In genomic region chr20:47139934-47140333, GRCh38 we compare ENCODE assay signal across 22 cellular contexts.
A peak's percentile ranks its signal among the peaks of the same experiment; 100 is the strongest.
DNase-seq lines count a peak whose midpoint lies in the region; ATAC-seq, FAIRE-seq and TF ChIP-seq lines count a peak whose summit lies in the region.
"Had no signal": no experiment of that assay in that cellular context is flagged by ENCODE, and none has a peak within 500 bp of the region (broad histone marks: within the 10 kb centered on the region; RNA-seq: fewer than 3 reads in every experiment).

No MANE protein-coding gene starts in this region.

- no peak for TF ChIP-seq CTCF in HCT116 (IDR thresholded peaks at IDR 0.05 in 2 of 3, conservative IDR thresholded peaks at IDR 0.05 in 1 of 3; ENCODE audit: borderline replicate concordance in 1 of 3, insufficient read depth in 1 of 3, low read depth in 2 of 3, low read length in 2 of 3)

- H3K9ac ChIP-seq in HCT116 (ENCODE audit: low read length), result no peak overlapping the region

- no peak overlapping the region for H3K27ac ChIP-seq in HCT116 (ENCODE audit: low read depth, low read length)
- H3K27ac ChIP-seq: ovary, sigmoid colon had no signal

- peak; percentile 88 for FAIRE-seq in RCC 7860 (lab: Jason Lieb, UNC)
- FAIRE-seq: K562 had no signal

- no peak overlapping the region for H3K4me3 ChIP-seq in HCT116 (replicated peaks in 1 of 2; ENCODE audit: low read depth in 1 of 2, low read length in 2 of 2)
- H3K4me3 ChIP-seq: K562, ovary, sigmoid colon had no signal

- intact Hi-C loops in HCT116 (cut with micrococcal nuclease), result no loop called here

- H3K27me3 ChIP-seq in HCT116 (ENCODE audit: insufficient read depth, low read length), result no peaks in the 10 kb centered on the region
- H3K27me3 ChIP-seq: ovary, sigmoid colon had no signal

- no peak for TF ChIP-seq RAD21 in HCT116 (IDR thresholded peaks at IDR 0.05; ENCODE audit: low read depth)

- peak overlapping the region; percentile 7; the same call in 1 of the 2 replicates for H3K4me2 ChIP-seq in HCT116 (ENCODE audit: low read length)

- H2AFZ ChIP-seq in HCT116 (ENCODE audit: low read depth, low read length, poor library complexity, severe bottlenecking), result peak overlapping the region; percentile 13

- no TSS peak for BruUV-seq in HCT116 (replicated peaks; lab: Mats Ljungman, UMichigan)

- no peaks in the 10 kb centered on the region for H3K79me2 ChIP-seq in HCT116 (ENCODE audit: insufficient read depth, low read length)

- CTCF ChIA-PET in HCT116 (lab: Charles Lee), result no interaction called here

- H3K36me3 ChIP-seq in HCT116 (ENCODE audit: control insufficient read depth in 1 of 2, insufficient read depth in 2 of 2, low read length in 2 of 2), result no peaks in the 10 kb centered on the region
- H3K36me3 ChIP-seq: ovary, sigmoid colon had no signal

- RAD21 ChIA-PET in HCT116 (lab: Charles Lee; ENCODE audit: low non-redundant PET in 1 of 2, low total read pairs in 2 of 2, uncharacterized antibody in 2 of 2, unreplicated experiment in 2 of 2), result no interaction called here

- H3K9me3 ChIP-seq in HCT116 (ENCODE audit: control insufficient read depth in 1 of 2, insufficient read depth in 1 of 2, low read depth in 1 of 2, low read length in 2 of 2), result peaks cover 0 to 10% of the 10 kb centered on the region in 2 experiments; a peak in 1 of 4 replicates
- H3K9me3 ChIP-seq: ovary had no signal

- no peak for TF ChIP-seq POLR2A in HCT116 (IDR thresholded peaks at IDR 0.05; ENCODE audit: borderline replicate concordance, extremely low read depth, insufficient read depth, insufficient read length)

- no peaks in the 10 kb centered on the region for H4K20me1 ChIP-seq in HCT116 (ENCODE audit: insufficient read depth)

- H3K9me2 ChIP-seq in HCT116 (ENCODE audit: insufficient read depth), result no peaks in the 10 kb centered on the region

- no peak for ATAC-seq in HCT116
- no peak for ATAC-seq in SK-N-SH treated with all-trans-retinoic acid at 6 μM for 48 hours
- ATAC-seq: activated CD4-positive, alpha-beta T cell treated with anti-CD3 and anti-CD28 coated beads for 36 hours; activated T-cell treated with anti-CD3 and anti-CD28 coated beads, Interleukin-2, amount 50 U/mL, for 72 hours; K562; left colon; natural killer cell treated with Interleukin-12 subunit alpha and Interleukin-12 subunit beta and Interleukin-15 and Interleukin-18, amount 100 ng/mL, for 72 hours had no signal

- DNase-seq in HCT116 (ENCODE audit: low read depth, low spot score) (no peak), RCC 7860 (ENCODE audit: low spot score) (peak; percentile 65), glomerular visceral epithelial cell (ENCODE audit: extremely low spot score) (peak; percentile 48), renal cortical epithelial cell (ENCODE audit: low read depth) (peak; percentile 88), midbrain (lab: John Stamatoyannopoulos, UW) (no peak), AML-193 (lab: John Stamatoyannopoulos, UW) (no peak)
- DNase-seq: activated CD4-positive, alpha-beta T cell treated with anti-CD3 and anti-CD28 coated beads for 36 hours; activated naive CD4-positive, alpha-beta T cell treated with anti-CD3 and anti-CD28 coated beads, Interleukin-2, amount 10 ng/mL, durations not matched to agents 7 days and 5 days; activated T-cell treated with anti-CD3 and anti-CD28 coated beads, Interleukin-2, amount 50 U/mL, for 72 hours; anterior cingulate cortex; effector memory CD4-positive, alpha-beta T cell; H7; left colon; NCI-H1694; NCI-H526 treated with DMSO at 0.1 percent for 48 hours; ovary; SHP77; sigmoid colon; stimulated activated CD4-positive, alpha-beta T cell treated with anti-CD3 and anti-CD28 coated beads, Interleukin-15, amount 100 ng/mL, for 24 hours had no signal

- peaks cover 0 to 6% of the 10 kb centered on the region in 2 experiments; a peak in 1 of 4 replicates for H3K4me1 ChIP-seq in HCT116 (ENCODE audit: control insufficient read depth in 1 of 2, insufficient read depth in 2 of 2, low read length in 2 of 2)

- POLR2A ChIA-PET in HCT116 (lab: Charles Lee), result no interaction called here

TF ChIP-seq in HCT116, 20 proteins besides CTCF, POLR2A, EP300 and RAD21 (continues in another document):
- TF ChIP-seq EZH2 (IDR thresholded peaks at IDR 0.05), result no peak
- no peak for TF ChIP-seq ZFX (IDR thresholded peaks at IDR 0.05)
- TF ChIP-seq CEBPB (IDR thresholded peaks at IDR 0.05; ENCODE audit: low read depth), result no peak
- TF ChIP-seq FOSL1 (IDR thresholded peaks at IDR 0.05; ENCODE audit: low read depth), result no peak
- TF ChIP-seq, protein P1, sequence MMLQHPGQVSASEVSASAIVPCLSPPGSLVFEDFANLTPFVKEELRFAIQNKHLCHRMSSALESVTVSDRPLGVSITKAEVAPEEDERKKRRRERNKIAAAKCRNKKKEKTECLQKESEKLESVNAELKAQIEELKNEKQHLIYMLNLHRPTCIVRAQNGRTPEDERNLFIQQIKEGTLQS (IDR thresholded peaks at IDR 0.05), result no peak
- TF ChIP-seq, protein P2, sequence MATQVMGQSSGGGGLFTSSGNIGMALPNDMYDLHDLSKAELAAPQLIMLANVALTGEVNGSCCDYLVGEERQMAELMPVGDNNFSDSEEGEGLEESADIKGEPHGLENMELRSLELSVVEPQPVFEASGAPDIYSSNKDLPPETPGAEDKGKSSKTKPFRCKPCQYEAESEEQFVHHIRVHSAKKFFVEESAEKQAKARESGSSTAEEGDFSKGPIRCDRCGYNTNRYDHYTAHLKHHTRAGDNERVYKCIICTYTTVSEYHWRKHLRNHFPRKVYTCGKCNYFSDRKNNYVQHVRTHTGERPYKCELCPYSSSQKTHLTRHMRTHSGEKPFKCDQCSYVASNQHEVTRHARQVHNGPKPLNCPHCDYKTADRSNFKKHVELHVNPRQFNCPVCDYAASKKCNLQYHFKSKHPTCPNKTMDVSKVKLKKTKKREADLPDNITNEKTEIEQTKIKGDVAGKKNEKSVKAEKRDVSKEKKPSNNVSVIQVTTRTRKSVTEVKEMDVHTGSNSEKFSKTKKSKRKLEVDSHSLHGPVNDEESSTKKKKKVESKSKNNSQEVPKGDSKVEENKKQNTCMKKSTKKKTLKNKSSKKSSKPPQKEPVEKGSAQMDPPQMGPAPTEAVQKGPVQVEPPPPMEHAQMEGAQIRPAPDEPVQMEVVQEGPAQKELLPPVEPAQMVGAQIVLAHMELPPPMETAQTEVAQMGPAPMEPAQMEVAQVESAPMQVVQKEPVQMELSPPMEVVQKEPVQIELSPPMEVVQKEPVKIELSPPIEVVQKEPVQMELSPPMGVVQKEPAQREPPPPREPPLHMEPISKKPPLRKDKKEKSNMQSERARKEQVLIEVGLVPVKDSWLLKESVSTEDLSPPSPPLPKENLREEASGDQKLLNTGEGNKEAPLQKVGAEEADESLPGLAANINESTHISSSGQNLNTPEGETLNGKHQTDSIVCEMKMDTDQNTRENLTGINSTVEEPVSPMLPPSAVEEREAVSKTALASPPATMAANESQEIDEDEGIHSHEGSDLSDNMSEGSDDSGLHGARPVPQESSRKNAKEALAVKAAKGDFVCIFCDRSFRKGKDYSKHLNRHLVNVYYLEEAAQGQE (IDR thresholded peaks at IDR 0.05; ENCODE audit: low read depth), result no peak
- TF ChIP-seq ZNF274 (IDR thresholded peaks at IDR 0.05; ENCODE audit: low read depth, low read length), result no peak
- TF ChIP-seq ELF1 (IDR thresholded peaks at IDR 0.05; ENCODE audit: borderline replicate concordance, low read depth), result no peak
- no peak for TF ChIP-seq YY1 (IDR thresholded peaks at IDR 0.05; ENCODE audit: extremely low read depth, insufficient replicate concordance, low read depth, low read length)
- no peak for TF ChIP-seq CBX3 (IDR thresholded peaks at IDR 0.05; ENCODE audit: low read depth)
- no peak for TF ChIP-seq EZH2phosphoT487 (IDR thresholded peaks at IDR 0.05; ENCODE audit: borderline replicate concordance)

TF ChIP-seq in SK-N-SH treated with all-trans-retinoic acid at 6 μM for 48 hours, 23 proteins besides CTCF, POLR2A, EP300 and RAD21 (continues in another document):
- no peak for TF ChIP-seq ZC3H10 (CRISPR knock-in tag; IDR thresholded peaks at IDR 0.05)
- TF ChIP-seq CSDC2 (CRISPR knock-in tag; IDR thresholded peaks at IDR 0.05), result no peak
- no peak for TF ChIP-seq SNAI2 (CRISPR knock-in tag; IDR thresholded peaks at IDR 0.05)
- TF ChIP-seq, protein P3, sequence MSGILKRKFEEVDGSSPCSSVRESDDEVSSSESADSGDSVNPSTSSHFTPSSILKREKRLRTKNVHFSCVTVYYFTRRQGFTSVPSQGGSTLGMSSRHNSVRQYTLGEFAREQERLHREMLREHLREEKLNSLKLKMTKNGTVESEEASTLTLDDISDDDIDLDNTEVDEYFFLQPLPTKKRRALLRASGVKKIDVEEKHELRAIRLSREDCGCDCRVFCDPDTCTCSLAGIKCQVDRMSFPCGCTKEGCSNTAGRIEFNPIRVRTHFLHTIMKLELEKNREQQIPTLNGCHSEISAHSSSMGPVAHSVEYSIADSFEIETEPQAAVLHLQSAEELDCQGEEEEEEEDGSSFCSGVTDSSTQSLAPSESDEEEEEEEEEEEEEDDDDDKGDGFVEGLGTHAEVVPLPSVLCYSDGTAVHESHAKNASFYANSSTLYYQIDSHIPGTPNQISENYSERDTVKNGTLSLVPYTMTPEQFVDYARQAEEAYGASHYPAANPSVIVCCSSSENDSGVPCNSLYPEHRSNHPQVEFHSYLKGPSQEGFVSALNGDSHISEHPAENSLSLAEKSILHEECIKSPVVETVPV (CRISPR knock-in tag; IDR thresholded peaks at IDR 0.05), result no peak
- no peak for TF ChIP-seq ZFP3 (CRISPR knock-in tag; IDR thresholded peaks at IDR 0.05)
- TF ChIP-seq OSR1 (CRISPR knock-in tag; IDR thresholded peaks at IDR 0.05), result no peak
- no peak for TF ChIP-seq ZNF565 (CRISPR knock-in tag; conservative IDR thresholded peaks at IDR 0.05; ENCODE audit: low read depth)

Comparison
In these comparisons a context has a peak if more than half of its experiments do, and no peak if none do; other contexts are left out.
1. DNase-seq: peak in RCC 7860 (single experiment), glomerular visceral epithelial cell (single experiment) and renal cortical epithelial cell (single experiment); none in HCT116 (single experiment), midbrain (single experiment) and AML-193 (0 of 2).